Comparison of ENCODE assay signal across 1 cellular context in genomic region chr16:31032736-31033708, GRCh38.
TF ChIP-seq lines count a peak whose summit lies in the region.

Gene STX4, plus strand, starts transcription at chr16:31033558. Its CDS starts 248 bp downstream, at chr16:31033806.

TF ChIP-seq in K562, 482 proteins besides CTCF, POLR2A, EP300 and RAD21 (continued from another document and continues in another):
- no peak for TF ChIP-seq CTCFL (IDR thresholded peaks at IDR 0.05; ENCODE audit: borderline replicate concordance, insufficient read depth, low read depth, low read length, poor library complexity, severe bottlenecking)
- 0 out of 2 replicates have a peak, but pooled peaks have one; percentile 48 for TF ChIP-seq ZNF644 (tag; IDR thresholded peaks at IDR 0.05; ENCODE audit: low read depth)
- no peak for TF ChIP-seq ZZZ3 (IDR thresholded peaks at IDR 0.05)
- 0 out of 2 replicates have a peak, but pooled peaks have one; percentile 7 for TF ChIP-seq ZNF24 (IDR thresholded peaks at IDR 0.05)
- no peak for TF ChIP-seq HOXB6 (CRISPR knock-in tag; IDR thresholded peaks at IDR 0.05; ENCODE audit: borderline replicate concordance)
- no peak for TF ChIP-seq LARP7 (IDR thresholded peaks at IDR 0.05)
- TF ChIP-seq TEAD4 (IDR thresholded peaks at IDR 0.05; ENCODE audit: low read length): peak; percentile 57
- TF ChIP-seq TEAD4 (CRISPR knock-in tag; IDR thresholded peaks at IDR 0.05; ENCODE audit: borderline replicate concordance): no peak
- TF ChIP-seq ARNT (IDR thresholded peaks at IDR 0.05): 0 out of 4 replicates have a peak, but pooled peaks have one; percentile 27 to 31
- no peak for TF ChIP-seq SMARCB1 (IDR thresholded peaks at IDR 0.05; ENCODE audit: insufficient read length, low read depth)
- no peak for TF ChIP-seq FOXA1 (IDR thresholded peaks at IDR 0.05; ENCODE audit: borderline replicate concordance)
- peak; percentile 98 for TF ChIP-seq NCOA1 (IDR thresholded peaks at IDR 0.05; ENCODE audit: low read depth)
- TF ChIP-seq HMBOX1 (IDR thresholded peaks at IDR 0.05): no peak
- TF ChIP-seq KLF1 (tag; IDR thresholded peaks at IDR 0.05): peak; percentile 77; the same call in 1 of the 2 replicates
- TF ChIP-seq GATAD2A (IDR thresholded peaks at IDR 0.05): peak; percentile 33; the same call in 1 of the 2 replicates
- TF ChIP-seq GMEB1 (CRISPR knock-in tag; IDR thresholded peaks at IDR 0.05): peak; percentile 80
- TF ChIP-seq ZBTB5 (IDR thresholded peaks at IDR 0.05): no peak
- no peak for TF ChIP-seq PTRF (tag; IDR thresholded peaks at IDR 0.05)
- 0 out of 2 replicates have a peak, but pooled peaks have one; percentile 71 for TF ChIP-seq SOX6 (IDR thresholded peaks at IDR 0.05)
- TF ChIP-seq THRAP3 (IDR thresholded peaks at IDR 0.05; ENCODE audit: borderline replicate concordance): no peak
- TF ChIP-seq MEF2A (IDR thresholded peaks at IDR 0.05; ENCODE audit: control insufficient read depth, low read depth, low read length): peak; percentile 58; the same call in 1 of the 2 replicates
- no peak for TF ChIP-seq RFX1 (IDR thresholded peaks at IDR 0.05)
- no peak for TF ChIP-seq CEBPZ (IDR thresholded peaks at IDR 0.05; ENCODE audit: borderline replicate concordance, low read depth, low read length)
- TF ChIP-seq SMC3 (conservative IDR thresholded peaks at IDR 0.05; ENCODE audit: insufficient read depth, low read depth, low read length): 0 out of 2 replicates have a peak, but pooled peaks have one; percentile 11
- peak; percentile 96 for TF ChIP-seq VEZF1 (CRISPR knock-in tag; IDR thresholded peaks at IDR 0.05)
- TF ChIP-seq ADNP (tag; IDR thresholded peaks at IDR 0.05): no peak
- TF ChIP-seq POLR2AphosphoS2 (IDR thresholded peaks at IDR 0.05; ENCODE audit: low read length): no peak
- peak; percentile 64; the same call in 1 of the 2 replicates for TF ChIP-seq SIN3B (IDR thresholded peaks at IDR 0.05; ENCODE audit: low read depth)
- TF ChIP-seq SNIP1 (IDR thresholded peaks at IDR 0.05; ENCODE audit: low read depth): no peak
- peak in 1 of 2 experiments; percentile 91; a peak in 2 of 4 replicates for TF ChIP-seq ZNF639 (CRISPR knock-in tag; conservative IDR thresholded peaks at IDR 0.05 in 1 of 2, IDR thresholded peaks at IDR 0.05 in 1 of 2)
- no peak for TF ChIP-seq NR1H2 (CRISPR knock-in tag; IDR thresholded peaks at IDR 0.05)
- TF ChIP-seq KLF6 (CRISPR knock-in tag; IDR thresholded peaks at IDR 0.05; ENCODE audit: borderline replicate concordance): no peak
- no peak for TF ChIP-seq THAP7 (CRISPR knock-in tag; IDR thresholded peaks at IDR 0.05)
- TF ChIP-seq CREB5 (CRISPR knock-in tag; IDR thresholded peaks at IDR 0.05): peak; percentile 20; the same call in 1 of the 2 replicates
- TF ChIP-seq BRF2 (IDR thresholded peaks at IDR 0.05; ENCODE audit: borderline replicate concordance, insufficient read depth, insufficient read length): no peak
- TF ChIP-seq ATF4 (CRISPR knock-in tag; IDR thresholded peaks at IDR 0.05): no peak
- peak; percentile 51 for TF ChIP-seq TBP (optimal IDR thresholded peaks at IDR 0.05; ENCODE audit: low read depth, low read length)
- TF ChIP-seq BRD9 (IDR thresholded peaks at IDR 0.05; ENCODE audit: low read depth, partially characterized antibody): peak; percentile 75
- TF ChIP-seq CREB3 (tag; conservative IDR thresholded peaks at IDR 0.05; ENCODE audit: low read depth): peak; percentile 75
- TF ChIP-seq HMG20B (CRISPR knock-in tag; IDR thresholded peaks at IDR 0.05): no peak
- no peak for TF ChIP-seq ZNF780A (CRISPR knock-in tag; IDR thresholded peaks at IDR 0.05)
- TF ChIP-seq KDM2B (CRISPR knock-in tag; IDR thresholded peaks at IDR 0.05): 0 out of 2 replicates have a peak, but pooled peaks have one; percentile 44
- peak; percentile 89 for TF ChIP-seq SMAD4 (CRISPR knock-in tag; conservative IDR thresholded peaks at IDR 0.05)
- 0 out of 2 replicates have a peak, but pooled peaks have one; percentile 31 for TF ChIP-seq CHD2 (IDR thresholded peaks at IDR 0.05; ENCODE audit: low read depth, low read length)
